Comparison of ENCODE assay signal across 8 cellular contexts in genomic region chr10:69914373-69915268, GRCh38.
DNase-seq lines count a peak whose midpoint lies in the region; ATAC-seq, FAIRE-seq and TF ChIP-seq lines count a peak whose summit lies in the region.

No MANE protein-coding gene starts in this region.

- TF ChIP-seq CTCF in BE2C (IDR thresholded peaks at IDR 0.05; ENCODE audit: low read depth, low read length) (peak; percentile 89), endothelial cell of umbilical vein (IDR thresholded peaks at IDR 0.05; ENCODE audit: extremely low read depth in 1 of 2, insufficient read depth in 1 of 2, low read depth in 1 of 2, low read length in 2 of 2) (peak; percentile 93 to 96)

- CTCF ChIA-PET in endothelial cell of umbilical vein (lab: Charles Lee), result interaction anchor here (0.6 to 11.1 kb wide), 67 partner anchors 10 to 450 kb away, joined by 3 to 622 read pairs (median 5); partner anchors contain the start of genes COL13A1 and TYSND1

- no TSS peak for BruUV-seq in endothelial cell of umbilical vein (replicated peaks; lab: Mats Ljungman, UMichigan)

- ATAC-seq in GM21390 (IDR thresholded peaks at IDR 0.05; ENCODE audit: unreplicated experiment), result no peak

- DNase-seq in BE2C (peak; percentile 75), H7 (peak; percentile 94), NCI-H526 (lab: John Stamatoyannopoulos, UW) (peak; percentile 16 to 69), endothelial cell of umbilical vein (ENCODE audit: low read depth, low spot score) (peak; percentile 58), midbrain (lab: John Stamatoyannopoulos, UW) (peak; percentile 65)
- peak; percentile 18 to 25 for DNase-seq in activated CD8-positive, alpha-beta memory T cell treated with anti-CD3 and anti-CD28 coated beads for 4 hours (ENCODE audit: low read depth in 2 of 2)
- peak; percentile 42 to 48 for DNase-seq in stimulated activated CD8-positive, alpha-beta memory T cell treated with anti-CD3 and anti-CD28 coated beads, Interleukin-2, amount 100 ng/mL, for 48 hours (ENCODE audit: low read depth in 2 of 2)

- dilution Hi-C loops in endothelial cell of umbilical vein (cut with MboI; ENCODE audit: extremely low pct_ligation_motif_present, low sequenced_read_pairs), result no loop called here

- H3K27me3 ChIP-seq in BE2C (no peaks in the 10 kb centered on the region), H7 (ENCODE audit: control insufficient read depth, insufficient read depth, low read length) (no peaks in the 10 kb centered on the region), endothelial cell of umbilical vein (ENCODE audit: control insufficient read depth in 2 of 2, insufficient read depth in 2 of 2, low read length in 2 of 2) (no peaks in the 10 kb centered on the region)

- no peaks in the 10 kb centered on the region for H3K79me2 ChIP-seq in endothelial cell of umbilical vein (ENCODE audit: control insufficient read depth, insufficient read depth, low read length)

- H4K20me1 ChIP-seq in endothelial cell of umbilical vein (replicated peaks; ENCODE audit: control insufficient read depth, extremely low read depth, insufficient read depth, low read length), result no peaks in the 10 kb centered on the region

- no peak overlapping the region for H3K4me2 ChIP-seq in endothelial cell of umbilical vein (ENCODE audit: insufficient read depth, low read length)

- peak; percentile 77 for FAIRE-seq in endothelial cell of umbilical vein (lab: Jason Lieb, UNC)

- H3K9me1 ChIP-seq in endothelial cell of umbilical vein (replicated peaks; ENCODE audit: control insufficient read depth, extremely low read depth, insufficient read depth, low read length), result no peaks in the 10 kb centered on the region

- no peak overlapping the region for H3K27ac ChIP-seq in endothelial cell of umbilical vein (ENCODE audit: insufficient read depth, low read depth, low read length)

- no peak overlapping the region for H3K4me3 ChIP-seq in BE2C (ENCODE audit: low read depth, low read length)
- no peak overlapping the region for H3K4me3 ChIP-seq in H7 (ENCODE audit: insufficient read depth, low read depth, low read length)
- H3K4me3 ChIP-seq in endothelial cell of umbilical vein (replicated peaks in 1 of 3; ENCODE audit: insufficient read depth in 1 of 3, low read depth in 1 of 3, low read length in 3 of 3), result no peak overlapping the region

- intact Hi-C loops in endothelial cell of umbilical vein (cut with micrococcal nuclease), result loop anchor here (1.0 to 2.0 kb wide), 7 partner anchors 13 to 270 kb away; partner anchors contain the start of gene COL13A1

- peaks cover 3% of the 10 kb centered on the region for H3K4me1 ChIP-seq in BE2C
- H3K4me1 ChIP-seq in endothelial cell of umbilical vein (ENCODE audit: control insufficient read depth, extremely low read depth, insufficient read depth, low read length), result peaks cover 17% of the 10 kb centered on the region

- no peak overlapping the region for H3K9ac ChIP-seq in endothelial cell of umbilical vein (replicated peaks; ENCODE audit: extremely low read depth, insufficient read depth, low read length)

- no peaks in the 10 kb centered on the region for H3K9me3 ChIP-seq in BE2C
- no peaks in the 10 kb centered on the region for H3K9me3 ChIP-seq in endothelial cell of umbilical vein (replicated peaks; ENCODE audit: control insufficient read depth, insufficient read depth, low read length)

- H2AFZ ChIP-seq in endothelial cell of umbilical vein (ENCODE audit: low read depth, low read length), result no peak overlapping the region

- no peaks in the 10 kb centered on the region for H3K36me3 ChIP-seq in BE2C
- H3K36me3 ChIP-seq in H7 (replicated peaks; ENCODE audit: control insufficient read depth, insufficient read depth, low read length), result no peaks in the 10 kb centered on the region
- no peaks in the 10 kb centered on the region for H3K36me3 ChIP-seq in endothelial cell of umbilical vein (ENCODE audit: control insufficient read depth in 2 of 2, extremely low read depth in 1 of 2, insufficient read depth in 2 of 2, low read length in 2 of 2)

- POLR2A ChIA-PET in endothelial cell of umbilical vein (lab: Charles Lee), result interaction anchor here (0.8 kb wide), 1 partner anchor 13 kb away, joined by 3 read pairs; no protein-coding TSS in a partner anchor

- no peak for TF ChIP-seq POLR2A in endothelial cell of umbilical vein (IDR thresholded peaks at IDR 0.05; ENCODE audit: low read depth, low read length)

TF ChIP-seq in endothelial cell of umbilical vein, 7 proteins besides CTCF, POLR2A, EP300 and RAD21:
- TF ChIP-seq EZH2 (IDR thresholded peaks at IDR 0.05; ENCODE audit: borderline replicate concordance, low read depth, low read length, severe bottlenecking) (no peak), GATA2 (IDR thresholded peaks at IDR 0.05; ENCODE audit: insufficient read depth, insufficient read length, low read depth, low read length) (no peak), MYC (IDR thresholded peaks at IDR 0.05; ENCODE audit: low read depth, low read length) (no peak), POLR2AphosphoS5 (IDR thresholded peaks at IDR 0.05; ENCODE audit: insufficient read depth, low read depth, low read length) (no peak), MAX (IDR thresholded peaks at IDR 0.05; ENCODE audit: insufficient read depth, insufficient read length) (no peak), JUN (IDR thresholded peaks at IDR 0.05; ENCODE audit: borderline replicate concordance, insufficient read depth, insufficient read length, low read depth) (no peak), FOS (IDR thresholded peaks at IDR 0.05; ENCODE audit: borderline replicate concordance, insufficient read depth, low read length) (no peak)

Comparison
In these comparisons a context has a peak if more than half of its experiments do, and no peak if none do; other contexts are left out.
1. DNase-seq: peak in every context shown above with its lines; median percentile 94 in H7; 75 in BE2C; 65 in midbrain; 58 in endothelial cell of umbilical vein; 45 in stimulated activated CD8-positive, alpha-beta memory T cell treated with anti-CD3 and anti-CD28 coated beads, Interleukin-2, amount 100 ng/mL, for 48 hours; 42 in NCI-H526; 22 in activated CD8-positive, alpha-beta memory T cell treated with anti-CD3 and anti-CD28 coated beads for 4 hours.